In genomic region chr11:18633256-18634139, GRCh38 we compare ENCODE assay signal across 7 cellular contexts. TPM values are rescaled to one million over a fixed set of nuclear protein-coding genes. Genes with fewer than 3 reads are reported as not detected.
DNase-seq lines count a peak whose midpoint lies in the region; ATAC-seq and TF ChIP-seq lines count a peak whose summit lies in the region.

No MANE protein-coding gene starts in this region.

- ATAC-seq in GM18499 (IDR thresholded peaks at IDR 0.05; ENCODE audit: insufficient read depth, unreplicated experiment) (peak; percentile 48), GM21529 (IDR thresholded peaks at IDR 0.05; ENCODE audit: unreplicated experiment) (peak; percentile 57), left lung (no peak)

- in situ Hi-C loops in astrocyte of the cerebellum (cut with HindIII; ENCODE audit: low sequenced_read_pairs), result loop anchor here (5.0 kb wide), 1 partner anchor 36 kb away; the partner anchor contains the start of gene MISFA

- H3K27ac ChIP-seq in KMS-11 (peak overlapping the region; percentile 87), left lung (peak overlapping the region; percentile 94), testis (peak overlapping the region; percentile 93 to 97)

- no peak for TF ChIP-seq CTCF in KMS-11 (conservative IDR thresholded peaks at IDR 0.05; ENCODE audit: low read depth, low read length)
- TF ChIP-seq CTCF in astrocyte of the cerebellum (IDR thresholded peaks at IDR 0.05; ENCODE audit: low read depth, low read length, missing control alignments), result no peak
- no peak for TF ChIP-seq CTCF in left lung (IDR thresholded peaks at IDR 0.05)
- TF ChIP-seq CTCF in testis (IDR thresholded peaks at IDR 0.05), result no peak

- peak overlapping the region; percentile 95 for H3K4me2 ChIP-seq in KMS-11

- H3K79me2 ChIP-seq in KMS-11 (ENCODE audit: insufficient read depth, low read depth), result peaks cover 56% of the 10 kb centered on the region

- H2AFZ ChIP-seq in KMS-11 (ENCODE audit: low read depth), result peak overlapping the region; percentile 86; the same call in 1 of the 2 replicates

- H3K9ac ChIP-seq in KMS-11, result peak overlapping the region; percentile 82; the same call in 1 of the 2 replicates

- 7 to 9% methylated on average over 28 to 31 of the region's 31 CpGs for WGBS in testis, 2 donors

- H3K27me3 ChIP-seq in KMS-11 (ENCODE audit: insufficient read depth, low read depth) (no peaks in the 10 kb centered on the region), left lung (peaks cover 0 to 4% of the 10 kb centered on the region in 2 donors), testis (no peaks in the 10 kb centered on the region)

- H3K4me3 ChIP-seq in KMS-11 (IDR thresholded peaks at IDR 0.05; ENCODE audit: insufficient read depth, low read depth, low read length) (no peak overlapping the region), astrocyte of the cerebellum (ENCODE audit: low read depth, low read length) (peak overlapping the region; percentile 99), left lung (peak overlapping the region; percentile 61 to 79), testis (peak overlapping the region; percentile 77 to 82)

- H3K36me3 ChIP-seq in KMS-11 (ENCODE audit: insufficient read depth) (no peaks in the 10 kb centered on the region), left lung (no peaks in the 10 kb centered on the region), testis (ENCODE audit: low read depth, missing control alignments) (no peaks in the 10 kb centered on the region)

- TF ChIP-seq POLR2A in testis (IDR thresholded peaks at IDR 0.05), result no peak

- peaks cover 35% of the 10 kb centered on the region for H3K4me1 ChIP-seq in KMS-11 (ENCODE audit: low read depth, poor library complexity, severe bottlenecking)
- peaks cover 12 to 20% of the 10 kb centered on the region in 2 donors for H3K4me1 ChIP-seq in left lung
- no peaks in the 10 kb centered on the region for H3K4me1 ChIP-seq in testis

- 0 out of 2 replicates have a peak, but pooled peaks cover 6% of the 10 kb centered on the region for H4K20me1 ChIP-seq in KMS-11 (ENCODE audit: insufficient read depth)

- DNase-seq in astrocyte of the cerebellum (ENCODE audit: low read depth), result no peak
- no peak for DNase-seq in left lung
- DNase-seq in testis, result peak; percentile 22
- no peak for DNase-seq in DMS79 (lab: John Stamatoyannopoulos, UW)

- intact Hi-C loops in left lung (cut with DNase I), result no loop called here
- intact Hi-C loops in testis (cut with DNase I; ENCODE audit: low total_unique reads), result loop anchor here (10.0 kb wide), 1 partner anchor 49 kb away; the partner anchor contains the start of gene UEVLD

- H3K9me3 ChIP-seq in left lung (no peaks in the 10 kb centered on the region), testis (no peaks in the 10 kb centered on the region)

RNA-seq across cellular contexts. Expression of gene SPTY2D1, which starts 0.6 kb away (rescaled TPM):
- total RNA-seq in left lung (10 to 100 TPM; 18.0 to 20.1 TPM), testis (10 to 100 TPM; 23.9 to 28.2 TPM)
- polyA plus RNA-seq in testis (ENCODE audit: insufficient read depth, low read depth, low replicate concordance), result 11.5 TPM

RNA-seq across cellular contexts. Expression of gene MISFA, which starts 33.9 kb away (rescaled TPM):
- 1 to 10 TPM; 3.0 to 4.6 TPM for total RNA-seq in left lung
- 100 to 1,000 TPM in 1 of 2 donors, 10 to 100 TPM in 1; 72.3 to 202 TPM for total RNA-seq in testis
- 483 TPM for polyA plus RNA-seq in testis (ENCODE audit: insufficient read depth, low read depth, low replicate concordance)

RNA-seq across cellular contexts. Expression of gene UEVLD, which starts 45.0 kb away (rescaled TPM):
- 10 to 100 TPM; 22.3 to 25.3 TPM for total RNA-seq in left lung
- total RNA-seq in testis, result 10 to 100 TPM; 21.9 to 25.7 TPM
- polyA plus RNA-seq in testis (ENCODE audit: insufficient read depth, low read depth, low replicate concordance), result 15.1 TPM

Comparison
In these comparisons a context has a peak if more than half of its experiments do, and no peak if none do; other contexts are left out.
1. RNA of gene MISFA, which starts 33.9 kb away (total RNA-seq): 72.3 to 202 TPM in testis; 3.0 to 4.6 TPM in left lung; every median in the first group is over 10 times any median in the second.
2. Peak in every context shown above with its lines, with median percentiles within 50 percentile points of each other: H3K27ac ChIP-seq.